Comparison of ENCODE assay signal across 17 cellular contexts in genomic region chr3:118938183-118938961, GRCh38.
DNase-seq lines count a peak whose midpoint lies in the region; ATAC-seq and TF ChIP-seq lines count a peak whose summit lies in the region.
"Had no signal": no experiment of that assay in that cellular context is flagged by ENCODE, and none has a peak within 500 bp of the region (broad histone marks: within the 10 kb centered on the region; RNA-seq: fewer than 3 reads in every experiment).

No MANE protein-coding gene starts in this region.

- no peaks in the 10 kb centered on the region for H3K79me2 ChIP-seq in mesendoderm (ENCODE audit: control insufficient read depth, insufficient read depth, low read length)

- TF ChIP-seq EP300 in sigmoid colon (IDR thresholded peaks at IDR 0.05): no peak

- TF ChIP-seq CTCF in sigmoid colon (IDR thresholded peaks at IDR 0.05): no peak

- peaks cover 24% of the 10 kb centered on the region for H3K4me1 Mint-ChIP-seq in activated T-cell treated with anti-CD3 and anti-CD28 coated beads, Interleukin-2, amount 50 U/mL, for 72 hours (ENCODE audit: low read depth)
- H3K4me1 Mint-ChIP-seq: immature natural killer cell had no signal

- no peak overlapping the region for H2AK5ac ChIP-seq in mesendoderm (ENCODE audit: low read length)

- H3K4me2 ChIP-seq in mesendoderm (ENCODE audit: low read length): no peak overlapping the region

- H3K4me3 ChIP-seq in mesendoderm (ENCODE audit: low read length): no peak overlapping the region
- H3K4me3 ChIP-seq in sigmoid colon: no peak overlapping the region
- H3K4me3 ChIP-seq: gastroesophageal sphincter, ovary, thoracic aorta had no signal

- no peak overlapping the region for H4K5ac ChIP-seq in mesendoderm (ENCODE audit: low read length)

- no peaks in the 10 kb centered on the region for H3K79me1 ChIP-seq in mesendoderm (ENCODE audit: low read length)

- H3K56ac ChIP-seq in mesendoderm (ENCODE audit: low read length): no peak overlapping the region

- no peak overlapping the region for H3K23ac ChIP-seq in mesendoderm (ENCODE audit: low read length)

- no peak overlapping the region for H2BK120ac ChIP-seq in mesendoderm (ENCODE audit: low read depth, low read length)

- H3K36me3 Mint-ChIP-seq in activated T-cell treated with anti-CD3 and anti-CD28 coated beads, Interleukin-2, amount 50 U/mL, for 72 hours (ENCODE audit: insufficient read depth in 2 of 2): peaks cover 0 to 3% of the 10 kb centered on the region in 2 donors
- H3K36me3 Mint-ChIP-seq: immature natural killer cell had no signal

- no peak for DNase-seq in activated T-cell treated with anti-CD3 and anti-CD28 coated beads, Interleukin-2, amount 50 U/mL, for 72 hours
- DNase-seq in activated T-cell treated with anti-CD3 and anti-CD28 coated beads for 4 hours (no peak), MV-4-11 (lab: John Stamatoyannopoulos, UW) (peak; percentile 35), amniotic epithelial cell (ENCODE audit: low read depth) (peak; percentile 55), mesendoderm (peak; percentile 45), sigmoid colon (no peak), AG20443 (ENCODE audit: low spot score) (no peak), DMS79 (lab: John Stamatoyannopoulos, UW) (no peak)
- DNase-seq: activated CD4-positive, alpha-beta T cell treated with anti-CD3 and anti-CD28 coated beads for 48 hours; brain microvascular endothelial cell; effector memory CD8-positive, alpha-beta T cell; immature natural killer cell; NCI-H1105 treated with DMSO at 0.1 percent for 48 hours; NCI-H446; ovary had no signal

- no peak overlapping the region for H2BK5ac ChIP-seq in mesendoderm (ENCODE audit: low read length)

- no peak overlapping the region for H4K8ac ChIP-seq in mesendoderm (ENCODE audit: low read depth, low read length)

- no peaks in the 10 kb centered on the region for H3K27me3 Mint-ChIP-seq in activated T-cell treated with anti-CD3 and anti-CD28 coated beads, Interleukin-2, amount 50 U/mL, for 72 hours (ENCODE audit: low read depth)
- H3K27me3 Mint-ChIP-seq: effector memory CD8-positive, alpha-beta T cell had no signal

- H3K4me1 ChIP-seq in mesendoderm (ENCODE audit: control insufficient read depth, low read depth, low read length): peaks cover 2% of the 10 kb centered on the region
- H3K4me1 ChIP-seq in sigmoid colon: no peaks in the 10 kb centered on the region

- peaks cover 0 to 2% of the 10 kb centered on the region in 2 donors for H3K9me3 Mint-ChIP-seq in activated T-cell treated with anti-CD3 and anti-CD28 coated beads, Interleukin-2, amount 50 U/mL, for 72 hours
- H3K9me3 Mint-ChIP-seq: effector memory CD8-positive, alpha-beta T cell; immature natural killer cell had no signal

- no peaks in the 10 kb centered on the region for H3K9me3 ChIP-seq in sigmoid colon
- H3K9me3 ChIP-seq: ovary, thoracic aorta had no signal

- H3K27me3 ChIP-seq in mesendoderm (ENCODE audit: insufficient read depth, low read length, poor library complexity) (no peaks in the 10 kb centered on the region), sigmoid colon (no peaks in the 10 kb centered on the region)
- H3K27me3 ChIP-seq: brain microvascular endothelial cell, gastroesophageal sphincter, ovary had no signal

- H3K36me3 ChIP-seq in mesendoderm (ENCODE audit: control insufficient read depth, insufficient read depth, low read length): no peaks in the 10 kb centered on the region
- no peaks in the 10 kb centered on the region for H3K36me3 ChIP-seq in sigmoid colon
- H3K36me3 ChIP-seq: brain microvascular endothelial cell, gastroesophageal sphincter, ovary, thoracic aorta had no signal

- H2BK15ac ChIP-seq in mesendoderm (replicated peaks; ENCODE audit: low read depth): no peak overlapping the region

- ATAC-seq in activated T-cell treated with anti-CD3 and anti-CD28 coated beads, Interleukin-2, amount 50 U/mL, for 72 hours (replicated peaks in 1 of 2): peak; percentile 74 to 79
- ATAC-seq: effector memory CD8-positive, alpha-beta T cell; gastroesophageal sphincter had no signal

- WGBS in mesendoderm (ENCODE audit: extremely low coverage, insufficient coverage, low lambda C conversion rate): no CpG with 5 or more reads among the region's 5 CpGs
- WGBS in sigmoid colon, 2 donors: 64 to 70% methylated on average over 5 of the region's 5 CpGs

- no peak overlapping the region for H3K18ac ChIP-seq in mesendoderm (ENCODE audit: low read length)

- H3K4ac ChIP-seq in mesendoderm (ENCODE audit: low read depth, low read length): no peak overlapping the region

- no peak overlapping the region for H3K9ac ChIP-seq in mesendoderm (ENCODE audit: low read length)

- no peak for TF ChIP-seq POLR2A in sigmoid colon (IDR thresholded peaks at IDR 0.05)

- peak overlapping the region; percentile 21 for H3K27ac Mint-ChIP-seq in activated T-cell treated with anti-CD3 and anti-CD28 coated beads, Interleukin-2, amount 50 U/mL, for 72 hours
- H3K27ac Mint-ChIP-seq: effector memory CD8-positive, alpha-beta T cell; immature natural killer cell had no signal

- H3K27ac ChIP-seq in mesendoderm (ENCODE audit: low read depth, low read length) (no peak overlapping the region), sigmoid colon (no peak overlapping the region)
- H3K27ac ChIP-seq: brain microvascular endothelial cell, gastroesophageal sphincter, ovary, thoracic aorta had no signal

- peak overlapping the region in 1 of 2 donors; percentile 51 for H3K4me3 Mint-ChIP-seq in activated T-cell treated with anti-CD3 and anti-CD28 coated beads, Interleukin-2, amount 50 U/mL, for 72 hours
- H3K4me3 Mint-ChIP-seq: effector memory CD8-positive, alpha-beta T cell; immature natural killer cell had no signal

- intact Hi-C loops in sigmoid colon (cut with DNase I): no loop called here

Comparison
In these comparisons a context has a peak if more than half of its experiments do, and no peak if none do; other contexts are left out.
1. DNase-seq: peak in MV-4-11 (single experiment), amniotic epithelial cell (single experiment) and mesendoderm (single experiment); none in activated T-cell treated with anti-CD3 and anti-CD28 coated beads, Interleukin-2, amount 50 U/mL, for 72 hours (0 of 2), activated T-cell treated with anti-CD3 and anti-CD28 coated beads for 4 hours (single experiment), sigmoid colon (single experiment), AG20443 (single experiment) and DMS79 (single experiment).